ENCODE assay signal across 31 cellular contexts in the genomic region with DNA sequence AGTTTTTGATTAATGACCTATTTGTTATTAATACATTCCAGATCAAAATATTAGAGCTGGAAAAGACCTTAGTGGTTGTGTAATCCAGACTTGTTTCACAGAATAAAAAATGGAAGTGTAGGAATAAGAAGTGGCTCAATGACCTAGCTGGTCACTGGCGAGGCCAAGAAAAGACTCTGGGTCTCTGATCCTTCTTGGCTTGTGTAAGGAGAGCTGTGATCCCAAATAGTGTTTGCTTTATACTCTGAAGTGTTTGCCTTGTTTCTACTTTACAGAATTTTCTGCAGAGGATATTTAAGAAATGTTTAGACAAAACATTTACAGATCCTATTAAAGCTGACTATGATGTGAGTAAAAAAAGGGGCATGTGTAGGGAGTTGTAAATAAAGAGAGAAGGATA. TPM values are rescaled to one million over a fixed set of nuclear protein-coding genes. Genes with fewer than 3 reads are reported as not detected.
"Had no signal": no experiment of that assay in that cellular context is flagged by ENCODE, and none has a peak within 500 bp of the region (broad histone marks: within the 10 kb centered on the region; RNA-seq: fewer than 3 reads in every experiment).

No MANE protein-coding gene starts in this region.

- H3K36me3 ChIP-seq: stomach, suprapubic skin, thoracic aorta, thyroid gland, tibial artery, tibial nerve, transverse colon, upper lobe of left lung, uterus, vagina had no signal

- H3K4me3 Mint-ChIP-seq: stimulated activated effector memory CD8-positive, alpha-beta T cell treated with anti-CD3 and anti-CD28 coated beads, Interleukin-12 subunit alpha, Interleukin-12 subunit beta, amount 100 ng/mL, for 72 hours; stimulated activated memory B cell treated with anti-CD40 and anti-IgM and Interleukin-4, amounts not matched to agents 10 μg/mL and 1 μg/mL and 100 μg/mL, for 72 hours; stimulated activated naive B cell treated with anti-CD40 and anti-IgM and Interleukin-4, amounts not matched to agents 10 μg/mL and 1 μg/mL and 100 μg/mL, for 72 hours; stimulated activated naive CD8-positive, alpha-beta T cell treated with anti-CD3 and anti-CD28 coated beads, Interleukin-15, amount 100 ng/mL, for 72 hours; stimulated activated naive CD8-positive, alpha-beta T cell treated with anti-CD3 and anti-CD28 coated beads, Interleukin-15, Interleukin-2, amounts not matched to agents 100 ng/mL and 50 ng/mL, for 24 hours; type B pancreatic cell had no signal

- H3K4me3 ChIP-seq: stomach, suprapubic skin, thoracic aorta, thyroid gland, tibial artery, tibial nerve, transverse colon, upper lobe of left lung, uterus, vagina had no signal

- H3K27me3 Mint-ChIP-seq: stimulated activated memory B cell treated with anti-CD40 and anti-IgM and Interleukin-4, amounts not matched to agents 10 μg/mL and 1 μg/mL and 100 μg/mL, for 72 hours; stimulated activated naive CD8-positive, alpha-beta T cell treated with anti-CD3 and anti-CD28 coated beads, Interleukin-15, amount 100 ng/mL, for 72 hours had no signal

- H3K4me1 Mint-ChIP-seq: stimulated activated effector memory CD8-positive, alpha-beta T cell treated with anti-CD3 and anti-CD28 coated beads, Interleukin-12 subunit alpha, Interleukin-12 subunit beta, amount 100 ng/mL, for 72 hours; stimulated activated memory B cell treated with anti-CD40 and anti-IgM and Interleukin-4, amounts not matched to agents 10 μg/mL and 1 μg/mL and 100 μg/mL, for 72 hours; stimulated activated naive B cell treated with anti-CD40 and anti-IgM and Interleukin-4, amounts not matched to agents 10 μg/mL and 1 μg/mL and 100 μg/mL, for 72 hours; stimulated activated naive CD8-positive, alpha-beta T cell treated with anti-CD3 and anti-CD28 coated beads, Interleukin-15, amount 100 ng/mL, for 72 hours had no signal

- H3K4me1 ChIP-seq: stomach, suprapubic skin, thyroid gland, tibial artery, tibial nerve, transverse colon, upper lobe of left lung, uterus, vagina had no signal

- H3K27me3 ChIP-seq: stomach, suprapubic skin, thyroid gland, tibial artery, tibial nerve, transverse colon, upper lobe of left lung, uterus, vagina had no signal

- H3K27ac Mint-ChIP-seq: stimulated activated effector memory CD8-positive, alpha-beta T cell treated with anti-CD3 and anti-CD28 coated beads, Interleukin-12 subunit alpha, Interleukin-12 subunit beta, amount 100 ng/mL, for 72 hours; stimulated activated memory B cell treated with anti-CD40 and anti-IgM and Interleukin-4, amounts not matched to agents 10 μg/mL and 1 μg/mL and 100 μg/mL, for 72 hours; stimulated activated naive B cell treated with anti-CD40 and anti-IgM and Interleukin-4, amounts not matched to agents 10 μg/mL and 1 μg/mL and 100 μg/mL, for 72 hours; stimulated activated naive CD8-positive, alpha-beta T cell treated with anti-CD3 and anti-CD28 coated beads, Interleukin-15, amount 100 ng/mL, for 72 hours; stimulated activated naive CD8-positive, alpha-beta T cell treated with anti-CD3 and anti-CD28 coated beads, Interleukin-15, Interleukin-2, amounts not matched to agents 100 ng/mL and 50 ng/mL, for 24 hours; type B pancreatic cell had no signal

- H3K36me3 Mint-ChIP-seq: stimulated activated effector memory CD8-positive, alpha-beta T cell treated with anti-CD3 and anti-CD28 coated beads, Interleukin-12 subunit alpha, Interleukin-12 subunit beta, amount 100 ng/mL, for 72 hours; stimulated activated memory B cell treated with anti-CD40 and anti-IgM and Interleukin-4, amounts not matched to agents 10 μg/mL and 1 μg/mL and 100 μg/mL, for 72 hours; stimulated activated naive B cell treated with anti-CD40 and anti-IgM and Interleukin-4, amounts not matched to agents 10 μg/mL and 1 μg/mL and 100 μg/mL, for 72 hours; type B pancreatic cell had no signal

- H3K27ac ChIP-seq: stomach, suprapubic skin, thoracic aorta, thyroid gland, tibial artery, tibial nerve, transverse colon, upper lobe of left lung, uterus, vagina had no signal

- ATAC-seq: stimulated activated effector memory CD8-positive, alpha-beta T cell treated with anti-CD3 and anti-CD28 coated beads, Interleukin-12 subunit alpha, Interleukin-12 subunit beta, amount 100 ng/mL, for 72 hours; stimulated activated memory B cell treated with anti-CD40 and anti-IgM and Interleukin-4, amounts not matched to agents 10 μg/mL and 1 μg/mL and 100 μg/mL, for 72 hours; stimulated activated naive B cell treated with anti-CD40 and anti-IgM and Interleukin-4, amounts not matched to agents 10 μg/mL and 1 μg/mL and 100 μg/mL, for 72 hours; stimulated activated naive CD8-positive, alpha-beta T cell treated with anti-CD3 and anti-CD28 coated beads, Interleukin-15, amount 100 ng/mL, for 72 hours; stimulated activated naive CD8-positive, alpha-beta T cell treated with anti-CD3 and anti-CD28 coated beads, Interleukin-15, Interleukin-2, amounts not matched to agents 100 U/mL and 50 U/mL, for 24 hours had no signal

- DNase-seq: stimulated activated CD4-positive, alpha-beta T cell treated with anti-CD3 and anti-CD28 coated beads, Interleukin-2, amount 100 ng/mL, for 24 hours; stimulated activated CD4-positive, alpha-beta T cell treated with anti-CD3 and anti-CD28 coated beads, Interleukin-2, amount 100 ng/mL, for 48 hours; stimulated activated CD4-positive, alpha-beta T cell treated with anti-CD3 and anti-CD28 coated beads, Interleukin-4, amount 100 ng/mL, for 1 hour; stimulated activated CD4-positive, alpha-beta T cell treated with anti-CD3 and anti-CD28 coated beads, Interleukin-4, amount 100 ng/mL, for 24 hours; stimulated activated CD4-positive, alpha-beta T cell treated with anti-CD3 and anti-CD28 coated beads, Interleukin-4, amount 100 ng/mL, for 4 hours; stimulated activated CD8-positive, alpha-beta memory T cell treated with anti-CD3 and anti-CD28 coated beads, Interleukin-4, amount 100 ng/mL, for 48 hours; stimulated activated naive B cell treated with anti-CD40 and anti-IgM and Interleukin-4, amounts not matched to agents 10 μg/mL and 1 μg/mL and 100 μg/mL, for 72 hours; stimulated activated naive CD4-positive, alpha-beta T cell; stimulated activated naive CD4-positive, alpha-beta T cell treated with Interleukin-2 at 50 U/mL for 16 hours; stimulated activated naive CD8-positive, alpha-beta T cell treated with anti-CD3 and anti-CD28 coated beads, Interleukin-15, amount 100 ng/mL, for 72 hours; stimulated activated naive CD8-positive, alpha-beta T cell treated with anti-CD3 and anti-CD28 coated beads, Interleukin-15, Interleukin-2, amounts not matched to agents 100 U/mL and 50 U/mL, for 24 hours; stomach; substantia nigra; thyroid gland; tibial artery; transverse colon; trophoblast cell; upper lobe of left lung; uterus had no signal

- H3K9me3 Mint-ChIP-seq: stimulated activated naive CD8-positive, alpha-beta T cell treated with anti-CD3 and anti-CD28 coated beads, Interleukin-15, Interleukin-2, amounts not matched to agents 100 ng/mL and 50 ng/mL, for 24 hours; type B pancreatic cell had no signal

- H3K9me3 ChIP-seq: suprapubic skin, thoracic aorta, thyroid gland, tibial artery, transverse colon, upper lobe of left lung, uterus, vagina had no signal

RNA-seq across cellular contexts. Expression of a gene that starts 7.1 kb away (rescaled TPM):
- total RNA-seq: subcutaneous adipose tissue, suprapubic skin, temporal lobe, thoracic aorta, thyroid gland, tibial nerve, upper lobe of left lung, ureter, urinary bladder, uterus, vagina had no signal
- polyA plus RNA-seq: stomach, urinary bladder had no signal

RNA-seq across cellular contexts. Expression of a gene that starts 25.7 kb away (rescaled TPM):
- total RNA-seq: stomach, suprapubic skin, thoracic aorta, ureter, uterus, vagina had no signal
- polyA plus RNA-seq: stomach had no signal
